ENCODE assay signal across 13 cellular contexts in genomic region chr22:18152519-18152918, GRCh38. TPM values are rescaled to one million over a fixed set of nuclear protein-coding genes. Genes with fewer than 3 reads are reported as not detected.
DNase-seq lines count a peak whose midpoint lies in the region; ATAC-seq and TF ChIP-seq lines count a peak whose summit lies in the region.
"Had no signal": no experiment of that assay in that cellular context is flagged by ENCODE, and none has a peak within 500 bp of the region (broad histone marks: within the 10 kb centered on the region; RNA-seq: fewer than 3 reads in every experiment).

No MANE protein-coding gene starts in this region.

- no peak overlapping the region for H4K8ac ChIP-seq in neuronal stem cell (ENCODE audit: low read depth, low read length)

- peak overlapping the region; percentile 74 for H3K4me3 Mint-ChIP-seq in activated naive CD8-positive, alpha-beta T cell
- no peak overlapping the region for H3K4me3 Mint-ChIP-seq in stimulated activated memory B cell treated with anti-CD40 and anti-IgM and Interleukin-4, amounts not matched to agents 10 μg/mL and 1 μg/mL and 100 μg/mL, for 72 hours

- H2AK5ac ChIP-seq in neuronal stem cell (ENCODE audit: low read depth, low read length) = no peak overlapping the region

- H3K27me3 ChIP-seq in brain microvascular endothelial cell (replicated peaks) = no peaks in the 10 kb centered on the region
- peaks cover 0 to 6% (median 3%) of the 10 kb centered on the region in 3 experiments for H3K27me3 ChIP-seq in neuronal stem cell (ENCODE audit: control insufficient read depth in 3 of 3, insufficient read depth in 3 of 3, low read depth in 1 of 3, low read length in 3 of 3)
- H3K27me3 ChIP-seq: esophagus muscularis mucosa, ovary had no signal

- H3K4me1 ChIP-seq in neuronal stem cell (ENCODE audit: control insufficient read depth in 2 of 2, insufficient read depth in 1 of 2, low read depth in 1 of 2, low read length in 2 of 2) = peaks cover 0 to 3% of the 10 kb centered on the region in 2 donors

- no peak overlapping the region for H2BK12ac ChIP-seq in neuronal stem cell (ENCODE audit: low read length)

- H3K9me3 ChIP-seq in neuronal stem cell (replicated peaks in 1 of 2; ENCODE audit: control insufficient read depth in 2 of 2, insufficient read depth in 1 of 2, low read depth in 1 of 2, low read length in 2 of 2) = peaks cover 2 to 3% of the 10 kb centered on the region in 2 donors
- H3K9me3 ChIP-seq: esophagus muscularis mucosa, ovary had no signal

- peak overlapping the region; percentile 77 for H3K27ac Mint-ChIP-seq in activated naive CD8-positive, alpha-beta T cell
- no peak overlapping the region for H3K27ac Mint-ChIP-seq in stimulated activated memory B cell treated with anti-CD40 and anti-IgM and Interleukin-4, amounts not matched to agents 10 μg/mL and 1 μg/mL and 100 μg/mL, for 72 hours

- DNase-seq in GM10266 (ENCODE audit: extremely low spot score) (peak; percentile 81), brain microvascular endothelial cell (no peak), left lobe of liver (ENCODE audit: low spot score) (no peak), neuronal stem cell (ENCODE audit: low spot score) (no peak)
- DNase-seq in activated CD4-positive, alpha-beta T cell treated with anti-CD3 and anti-CD28 coated beads for 1 hour = peak; percentile 29
- peak; percentile 22 to 42 for DNase-seq in stimulated activated CD4-positive, alpha-beta T cell treated with anti-CD3 and anti-CD28 coated beads, Interleukin-2, amount 100 ng/mL, for 24 hours
- DNase-seq: COR-L47, ovary had no signal

- H3K27me3 Mint-ChIP-seq in activated naive CD8-positive, alpha-beta T cell = no peaks in the 10 kb centered on the region
- no peaks in the 10 kb centered on the region for H3K27me3 Mint-ChIP-seq in stimulated activated memory B cell treated with anti-CD40 and anti-IgM and Interleukin-4, amounts not matched to agents 10 μg/mL and 1 μg/mL and 100 μg/mL, for 72 hours

- H2BK120ac ChIP-seq in neuronal stem cell (ENCODE audit: low read depth, low read length) = no peak overlapping the region

- no peak overlapping the region for H2BK15ac ChIP-seq in neuronal stem cell (ENCODE audit: low read length)

- H3K4ac ChIP-seq in neuronal stem cell (ENCODE audit: low read length) = no peak overlapping the region

- H3K27ac ChIP-seq in brain microvascular endothelial cell (no peak overlapping the region), neuronal stem cell (replicated peaks; ENCODE audit: low read length) (no peak overlapping the region)
- H3K27ac ChIP-seq: esophagus muscularis mucosa, ovary had no signal

- H3K36me3 ChIP-seq in brain microvascular endothelial cell (replicated peaks) = no peaks in the 10 kb centered on the region
- H3K36me3 ChIP-seq in neuronal stem cell (replicated peaks in 1 of 2; ENCODE audit: control insufficient read depth in 2 of 2, insufficient read depth in 2 of 2, low read length in 2 of 2) = no peaks in the 10 kb centered on the region
- H3K36me3 ChIP-seq: esophagus muscularis mucosa, ovary had no signal

- no peak overlapping the region for H3K14ac ChIP-seq in neuronal stem cell (ENCODE audit: low read length)

- H3K23ac ChIP-seq in neuronal stem cell (ENCODE audit: low read depth, low read length, poor library complexity) = no peak overlapping the region

- H3K4me1 Mint-ChIP-seq in activated naive CD8-positive, alpha-beta T cell (ENCODE audit: low read depth) = peaks cover 50% of the 10 kb centered on the region
- peaks cover 15% of the 10 kb centered on the region for H3K4me1 Mint-ChIP-seq in stimulated activated memory B cell treated with anti-CD40 and anti-IgM and Interleukin-4, amounts not matched to agents 10 μg/mL and 1 μg/mL and 100 μg/mL, for 72 hours

- H3K4me2 ChIP-seq in neuronal stem cell (ENCODE audit: insufficient read depth, low read length, poor library complexity, severe bottlenecking) = no peak overlapping the region

- H2AFZ ChIP-seq in neuronal stem cell (ENCODE audit: low read length) = no peak overlapping the region

- in situ Hi-C loops in brain microvascular endothelial cell (cut with HindIII; ENCODE audit: low pct_ligation_motif_present, low sequenced_read_pairs) = no loop called here

- no peak overlapping the region for H3K9ac ChIP-seq in neuronal stem cell (ENCODE audit: low read depth, low read length, poor library complexity)

- no peak for TF ChIP-seq CTCF in GM10266 (IDR thresholded peaks at IDR 0.05; ENCODE audit: control insufficient read depth, insufficient read depth, low read depth, missing control alignments)
- no peak for TF ChIP-seq CTCF in brain microvascular endothelial cell (IDR thresholded peaks at IDR 0.05; ENCODE audit: low read depth, low read length, missing control alignments)

- H3K9me3 Mint-ChIP-seq in activated naive CD8-positive, alpha-beta T cell (ENCODE audit: low read depth) = no peaks in the 10 kb centered on the region
- no peaks in the 10 kb centered on the region for H3K9me3 Mint-ChIP-seq in stimulated activated memory B cell treated with anti-CD40 and anti-IgM and Interleukin-4, amounts not matched to agents 10 μg/mL and 1 μg/mL and 100 μg/mL, for 72 hours

- no peak overlapping the region for H2BK5ac ChIP-seq in neuronal stem cell (ENCODE audit: low read length)

- no CpG with 5 or more reads among the region's 8 CpGs for WGBS in neuronal stem cell (ENCODE audit: extremely low coverage in 2 of 2, insufficient read length in 2 of 2, insufficient replicate concordance in 1 of 2), 2 donors

- no peak overlapping the region for H3K4me3 ChIP-seq in brain microvascular endothelial cell (ENCODE audit: low read depth, low read length)
- H3K4me3 ChIP-seq in neuronal stem cell (ENCODE audit: low read length in 2 of 2) = no peak overlapping the region
- H3K4me3 ChIP-seq: esophagus muscularis mucosa, lung, ovary had no signal

- H3K36me3 Mint-ChIP-seq in activated naive CD8-positive, alpha-beta T cell = peaks cover 2% of the 10 kb centered on the region
- H3K36me3 Mint-ChIP-seq in stimulated activated memory B cell treated with anti-CD40 and anti-IgM and Interleukin-4, amounts not matched to agents 10 μg/mL and 1 μg/mL and 100 μg/mL, for 72 hours = no peaks in the 10 kb centered on the region

- ATAC-seq in left lobe of liver = no peak
- ATAC-seq in stimulated activated memory B cell treated with anti-CD40 and anti-IgM and Interleukin-4, amounts not matched to agents 10 μg/mL and 1 μg/mL and 100 μg/mL, for 72 hours = no peak

- H3K79me1 ChIP-seq in neuronal stem cell (ENCODE audit: low read depth, low read length) = no peaks in the 10 kb centered on the region

- H4K91ac ChIP-seq in neuronal stem cell (ENCODE audit: low read depth, low read length, poor library complexity) = no peak overlapping the region

- H3K18ac ChIP-seq in neuronal stem cell (ENCODE audit: low read length) = no peak overlapping the region

RNA-seq across cellular contexts. Expression of gene USP18, which starts 2.5 kb away (rescaled TPM):
- 5.4 TPM for total RNA-seq in left lobe of liver
- 0.66 TPM for polyA plus RNA-seq in neuronal stem cell (2013, experiment 1 of 2)
- polyA plus RNA-seq in neuronal stem cell (2013, experiment 2 of 2) = 0.61 TPM

RNA-seq across cellular contexts. Expression of gene TUBA8, which starts 41.9 kb away (rescaled TPM):
- total RNA-seq in left lobe of liver = 2.3 TPM
- 1.3 TPM for polyA plus RNA-seq in neuronal stem cell (2013, experiment 1 of 2)
- 1.2 TPM for polyA plus RNA-seq in neuronal stem cell (2013, experiment 2 of 2)
- total RNA-seq: MCF 10A had no signal

Comparison
In these comparisons a context has a peak if more than half of its experiments do, and no peak if none do; other contexts are left out.
1. DNase-seq: peak in GM10266 (single experiment), activated CD4-positive, alpha-beta T cell treated with anti-CD3 and anti-CD28 coated beads for 1 hour (single experiment) and stimulated activated CD4-positive, alpha-beta T cell treated with anti-CD3 and anti-CD28 coated beads, Interleukin-2, amount 100 ng/mL, for 24 hours (2 of 2); none in brain microvascular endothelial cell (single experiment), left lobe of liver (single experiment) and neuronal stem cell (single experiment).